In genomic region chr6:150409576-150410066, GRCh38 we compare ENCODE assay signal across 1 cellular context.
TF ChIP-seq lines count a peak whose summit lies in the region.

No MANE protein-coding gene starts in this region.

TF ChIP-seq in endothelial cell of umbilical vein, 7 proteins besides CTCF, POLR2A, EP300 and RAD21:
- TF ChIP-seq GATA2 (IDR thresholded peaks at IDR 0.05; ENCODE audit: insufficient read depth, insufficient read length, low read depth, low read length) (no peak), MAX (IDR thresholded peaks at IDR 0.05; ENCODE audit: insufficient read depth, insufficient read length) (no peak), MYC (IDR thresholded peaks at IDR 0.05; ENCODE audit: low read depth, low read length) (no peak), JUN (IDR thresholded peaks at IDR 0.05; ENCODE audit: borderline replicate concordance, insufficient read depth, insufficient read length, low read depth) (no peak), POLR2AphosphoS5 (IDR thresholded peaks at IDR 0.05; ENCODE audit: insufficient read depth, low read depth, low read length) (no peak), EZH2 (IDR thresholded peaks at IDR 0.05; ENCODE audit: borderline replicate concordance, low read depth, low read length, severe bottlenecking) (no peak)
